1 cellular context compared by ENCODE assay signal in genomic region chr1:11131816-11132215, GRCh38.
TF ChIP-seq lines count a peak whose summit lies in the region.

No MANE protein-coding gene starts in this region.

TF ChIP-seq in K562, 482 proteins besides CTCF, POLR2A, EP300 and RAD21 (continued from another document):
- no peak for TF ChIP-seq BCLAF1 (IDR thresholded peaks at IDR 0.05; ENCODE audit: borderline replicate concordance in 1 of 2, control insufficient read depth in 1 of 2, low read depth in 2 of 2, low read length in 1 of 2)
